In genomic region chr5:178214160-178214803, GRCh38 we compare ENCODE assay signal across 1 cellular context.
TF ChIP-seq lines count a peak whose summit lies in the region.

No MANE protein-coding gene starts in this region.

TF ChIP-seq in GM23338, 12 proteins besides CTCF, POLR2A, EP300 and RAD21:
- TF ChIP-seq, protein P1, sequence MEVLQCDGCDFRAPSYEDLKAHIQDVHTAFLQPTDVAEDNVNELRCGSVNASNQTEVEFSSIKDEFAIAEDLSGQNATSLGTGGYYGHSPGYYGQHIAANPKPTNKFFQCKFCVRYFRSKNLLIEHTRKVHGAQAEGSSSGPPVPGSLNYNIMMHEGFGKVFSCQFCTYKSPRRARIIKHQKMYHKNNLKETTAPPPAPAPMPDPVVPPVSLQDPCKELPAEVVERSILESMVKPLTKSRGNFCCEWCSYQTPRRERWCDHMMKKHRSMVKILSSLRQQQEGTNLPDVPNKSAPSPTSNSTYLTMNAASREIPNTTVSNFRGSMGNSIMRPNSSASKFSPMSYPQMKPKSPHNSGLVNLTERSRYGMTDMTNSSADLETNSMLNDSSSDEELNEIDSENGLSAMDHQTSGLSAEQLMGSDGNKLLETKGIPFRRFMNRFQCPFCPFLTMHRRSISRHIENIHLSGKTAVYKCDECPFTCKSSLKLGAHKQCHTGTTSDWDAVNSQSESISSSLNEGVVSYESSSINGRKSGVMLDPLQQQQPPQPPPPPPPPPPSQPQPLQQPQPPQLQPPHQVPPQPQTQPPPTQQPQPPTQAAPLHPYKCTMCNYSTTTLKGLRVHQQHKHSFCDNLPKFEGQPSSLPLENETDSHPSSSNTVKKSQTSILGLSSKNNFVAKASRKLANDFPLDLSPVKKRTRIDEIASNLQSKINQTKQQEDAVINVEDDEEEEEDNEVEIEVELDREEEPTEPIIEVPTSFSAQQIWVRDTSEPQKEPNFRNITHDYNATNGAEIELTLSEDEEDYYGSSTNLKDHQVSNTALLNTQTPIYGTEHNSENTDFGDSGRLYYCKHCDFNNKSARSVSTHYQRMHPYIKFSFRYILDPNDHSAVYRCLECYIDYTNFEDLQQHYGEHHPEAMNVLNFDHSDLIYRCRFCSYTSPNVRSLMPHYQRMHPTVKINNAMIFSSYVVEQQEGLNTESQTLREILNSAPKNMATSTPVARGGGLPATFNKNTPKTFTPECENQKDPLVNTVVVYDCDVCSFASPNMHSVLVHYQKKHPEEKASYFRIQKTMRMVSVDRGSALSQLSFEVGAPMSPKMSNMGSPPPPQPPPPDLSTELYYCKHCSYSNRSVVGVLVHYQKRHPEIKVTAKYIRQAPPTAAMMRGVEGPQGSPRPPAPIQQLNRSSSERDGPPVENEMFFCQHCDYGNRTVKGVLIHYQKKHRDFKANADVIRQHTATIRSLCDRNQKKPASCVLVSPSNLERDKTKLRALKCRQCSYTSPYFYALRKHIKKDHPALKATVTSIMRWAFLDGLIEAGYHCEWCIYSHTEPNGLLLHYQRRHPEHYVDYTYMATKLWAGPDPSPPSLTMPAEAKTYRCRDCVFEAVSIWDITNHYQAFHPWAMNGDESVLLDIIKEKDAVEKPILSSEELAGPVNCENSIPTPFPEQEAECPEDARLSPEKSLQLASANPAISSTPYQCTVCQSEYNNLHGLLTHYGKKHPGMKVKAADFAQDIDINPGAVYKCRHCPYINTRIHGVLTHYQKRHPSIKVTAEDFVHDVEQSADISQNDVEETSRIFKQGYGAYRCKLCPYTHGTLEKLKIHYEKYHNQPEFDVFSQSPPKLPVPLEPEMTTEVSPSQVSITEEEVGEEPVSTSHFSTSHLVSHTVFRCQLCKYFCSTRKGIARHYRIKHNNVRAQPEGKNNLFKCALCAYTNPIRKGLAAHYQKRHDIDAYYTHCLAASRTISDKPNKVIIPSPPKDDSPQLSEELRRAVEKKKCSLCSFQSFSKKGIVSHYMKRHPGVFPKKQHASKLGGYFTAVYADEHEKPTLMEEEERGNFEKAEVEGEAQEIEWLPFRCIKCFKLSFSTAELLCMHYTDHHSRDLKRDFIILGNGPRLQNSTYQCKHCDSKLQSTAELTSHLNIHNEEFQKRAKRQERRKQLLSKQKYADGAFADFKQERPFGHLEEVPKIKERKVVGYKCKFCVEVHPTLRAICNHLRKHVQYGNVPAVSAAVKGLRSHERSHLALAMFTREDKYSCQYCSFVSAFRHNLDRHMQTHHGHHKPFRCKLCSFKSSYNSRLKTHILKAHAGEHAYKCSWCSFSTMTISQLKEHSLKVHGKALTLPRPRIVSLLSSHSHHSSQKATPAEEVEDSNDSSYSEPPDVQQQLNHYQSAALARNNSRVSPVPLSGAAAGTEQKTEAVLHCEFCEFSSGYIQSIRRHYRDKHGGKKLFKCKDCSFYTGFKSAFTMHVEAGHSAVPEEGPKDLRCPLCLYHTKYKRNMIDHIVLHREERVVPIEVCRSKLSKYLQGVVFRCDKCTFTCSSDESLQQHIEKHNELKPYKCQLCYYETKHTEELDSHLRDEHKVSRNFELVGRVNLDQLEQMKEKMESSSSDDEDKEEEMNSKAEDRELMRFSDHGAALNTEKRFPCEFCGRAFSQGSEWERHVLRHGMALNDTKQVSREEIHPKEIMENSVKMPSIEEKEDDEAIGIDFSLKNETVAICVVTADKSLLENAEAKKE (CRISPR knock-in tag; IDR thresholded peaks at IDR 0.05) = no peak
- TF ChIP-seq STAT1 (IDR thresholded peaks at IDR 0.05; ENCODE audit: unreplicated experiment) (no peak), CREB1 (CRISPR knock-in tag; IDR thresholded peaks at IDR 0.05; ENCODE audit: low read depth) (no peak), POLR2AphosphoS5 (IDR thresholded peaks at IDR 0.05; ENCODE audit: low read depth) (no peak), EZH2phosphoT487 (IDR thresholded peaks at IDR 0.05; ENCODE audit: unreplicated experiment) (no peak), ZNF114 (CRISPR knock-in tag; IDR thresholded peaks at IDR 0.05) (no peak), ETS1 (IDR thresholded peaks at IDR 0.05) (no peak), ZNF331 (CRISPR knock-in tag; IDR thresholded peaks at IDR 0.05; ENCODE audit: low read depth) (no peak), JUNB (IDR thresholded peaks at IDR 0.05; ENCODE audit: unreplicated experiment) (no peak)
- TF ChIP-seq, protein P2, sequence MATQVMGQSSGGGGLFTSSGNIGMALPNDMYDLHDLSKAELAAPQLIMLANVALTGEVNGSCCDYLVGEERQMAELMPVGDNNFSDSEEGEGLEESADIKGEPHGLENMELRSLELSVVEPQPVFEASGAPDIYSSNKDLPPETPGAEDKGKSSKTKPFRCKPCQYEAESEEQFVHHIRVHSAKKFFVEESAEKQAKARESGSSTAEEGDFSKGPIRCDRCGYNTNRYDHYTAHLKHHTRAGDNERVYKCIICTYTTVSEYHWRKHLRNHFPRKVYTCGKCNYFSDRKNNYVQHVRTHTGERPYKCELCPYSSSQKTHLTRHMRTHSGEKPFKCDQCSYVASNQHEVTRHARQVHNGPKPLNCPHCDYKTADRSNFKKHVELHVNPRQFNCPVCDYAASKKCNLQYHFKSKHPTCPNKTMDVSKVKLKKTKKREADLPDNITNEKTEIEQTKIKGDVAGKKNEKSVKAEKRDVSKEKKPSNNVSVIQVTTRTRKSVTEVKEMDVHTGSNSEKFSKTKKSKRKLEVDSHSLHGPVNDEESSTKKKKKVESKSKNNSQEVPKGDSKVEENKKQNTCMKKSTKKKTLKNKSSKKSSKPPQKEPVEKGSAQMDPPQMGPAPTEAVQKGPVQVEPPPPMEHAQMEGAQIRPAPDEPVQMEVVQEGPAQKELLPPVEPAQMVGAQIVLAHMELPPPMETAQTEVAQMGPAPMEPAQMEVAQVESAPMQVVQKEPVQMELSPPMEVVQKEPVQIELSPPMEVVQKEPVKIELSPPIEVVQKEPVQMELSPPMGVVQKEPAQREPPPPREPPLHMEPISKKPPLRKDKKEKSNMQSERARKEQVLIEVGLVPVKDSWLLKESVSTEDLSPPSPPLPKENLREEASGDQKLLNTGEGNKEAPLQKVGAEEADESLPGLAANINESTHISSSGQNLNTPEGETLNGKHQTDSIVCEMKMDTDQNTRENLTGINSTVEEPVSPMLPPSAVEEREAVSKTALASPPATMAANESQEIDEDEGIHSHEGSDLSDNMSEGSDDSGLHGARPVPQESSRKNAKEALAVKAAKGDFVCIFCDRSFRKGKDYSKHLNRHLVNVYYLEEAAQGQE (IDR thresholded peaks at IDR 0.05; ENCODE audit: unreplicated experiment) = no peak
